ENCODE assay signal across 9 cellular contexts in the genomic region with DNA sequence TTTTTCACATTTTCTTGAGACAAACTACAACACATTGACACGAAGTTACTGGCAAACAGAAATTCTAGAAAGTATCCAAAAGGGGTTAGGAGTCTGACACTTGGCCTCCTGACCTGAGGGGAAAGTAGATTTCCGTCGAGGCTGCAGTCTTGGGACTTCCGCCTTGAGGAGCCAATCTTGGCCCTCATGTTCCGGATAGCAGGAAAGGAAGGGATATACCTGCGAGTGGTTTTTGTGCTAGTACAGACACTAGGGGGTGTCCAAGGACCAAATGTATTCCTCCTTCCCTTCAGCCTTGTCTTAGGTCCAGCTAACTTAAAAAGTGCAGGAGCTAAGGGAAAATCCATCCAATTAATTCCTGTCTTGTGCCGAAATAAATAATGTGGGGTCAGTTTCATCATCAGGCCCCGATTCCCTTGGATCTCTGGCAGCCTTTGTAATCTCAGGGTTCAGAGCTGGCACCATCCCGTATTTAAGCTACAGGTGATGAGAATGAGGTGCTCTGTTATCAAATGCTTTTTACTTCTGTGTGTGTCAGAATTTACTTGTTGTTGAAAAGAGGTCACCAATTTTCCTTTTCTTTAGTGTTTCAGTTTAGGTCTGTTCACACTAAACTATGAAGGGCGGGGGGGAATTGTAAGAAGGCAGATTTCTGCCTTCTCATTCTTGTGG.
A peak's percentile ranks its signal among the peaks of the same experiment; 100 is the strongest.
DNase-seq lines count a peak whose midpoint lies in the region; ATAC-seq, FAIRE-seq and TF ChIP-seq lines count a peak whose summit lies in the region.
"Had no signal": no experiment of that assay in that cellular context is flagged by ENCODE, and none has a peak within 500 bp of the region (broad histone marks: within the 10 kb centered on the region; RNA-seq: fewer than 3 reads in every experiment).

No MANE protein-coding gene starts in this region.

- no peaks in the 10 kb centered on the region for H3K27me3 ChIP-seq in astrocyte (ENCODE audit: insufficient read depth, low read length)

- peak; percentile 26 for DNase-seq in GM04504 (ENCODE audit: low read depth)
- peak; percentile 36 for DNase-seq in HK-2 (ENCODE audit: unreplicated experiment)
- peak; percentile 72 for DNase-seq in NCI-H526 treated with DMSO at 0.1 percent for 48 hours (lab: John Stamatoyannopoulos, UW)
- peak; percentile 58 for DNase-seq in astrocyte (ENCODE audit: low read depth)
- peak; percentile 76 for DNase-seq in inferior parietal cortex (ENCODE audit: extremely low spot score)
- peak; percentile 41 for DNase-seq in stromal cell of bone marrow (ENCODE audit: low read depth)

- H3K9ac ChIP-seq in astrocyte (ENCODE audit: low read length), result no peak overlapping the region

- H3K27ac ChIP-seq in astrocyte (ENCODE audit: low read depth, low read length), result no peak overlapping the region
- H3K27ac ChIP-seq: thoracic aorta had no signal

- FAIRE-seq in astrocyte (lab: Jason Lieb, UNC), result no peak

- H3K4me3 Mint-ChIP-seq in astrocyte (ENCODE audit: unreplicated experiment), result no peak overlapping the region
- H3K4me3 Mint-ChIP-seq: dendritic cell treated with granulocyte-macrophage colony-stimulating factor and Interleukin-4, amounts not matched to agents 40 ng/mL and 50 ng/mL, for 4 days had no signal

- peak; percentile 69 for TF ChIP-seq CTCF in astrocyte (IDR thresholded peaks at IDR 0.05; ENCODE audit: insufficient read depth, low read depth, low read length)

- H3K27ac Mint-ChIP-seq in astrocyte (ENCODE audit: unreplicated experiment), result no peak overlapping the region
- H3K27ac Mint-ChIP-seq: dendritic cell treated with granulocyte-macrophage colony-stimulating factor and Interleukin-4, amounts not matched to agents 40 ng/mL and 50 ng/mL, for 4 days had no signal

- no peaks in the 10 kb centered on the region for H3K4me1 Mint-ChIP-seq in astrocyte (ENCODE audit: low read depth, unreplicated experiment)

- H3K36me3 ChIP-seq in astrocyte (ENCODE audit: insufficient read depth, low read length), result no peaks in the 10 kb centered on the region
- H3K36me3 ChIP-seq: thoracic aorta had no signal

- no peak overlapping the region for H3K4me3 ChIP-seq in astrocyte (ENCODE audit: insufficient read depth, low read depth, low read length)
- H3K4me3 ChIP-seq: thoracic aorta had no signal

- peak; percentile 82 for ATAC-seq in GM21515 (IDR thresholded peaks at IDR 0.05; ENCODE audit: unreplicated experiment)

- H3K4me2 ChIP-seq in astrocyte (ENCODE audit: low read length), result peak overlapping the region; percentile 35

- no peaks in the 10 kb centered on the region for H3K9me3 ChIP-seq in astrocyte (ENCODE audit: insufficient read depth, low read depth, low read length)
- H3K9me3 ChIP-seq: thoracic aorta had no signal

- H3K9me3 Mint-ChIP-seq in astrocyte (ENCODE audit: unreplicated experiment), result no peaks in the 10 kb centered on the region
- H3K9me3 Mint-ChIP-seq: dendritic cell treated with granulocyte-macrophage colony-stimulating factor and Interleukin-4, amounts not matched to agents 40 ng/mL and 50 ng/mL, for 4 days had no signal

- no peaks in the 10 kb centered on the region for H3K36me3 Mint-ChIP-seq in astrocyte (ENCODE audit: low read depth, unreplicated experiment)

- H3K27me3 Mint-ChIP-seq in astrocyte (ENCODE audit: low read depth, unreplicated experiment), result no peaks in the 10 kb centered on the region
- H3K27me3 Mint-ChIP-seq: dendritic cell treated with granulocyte-macrophage colony-stimulating factor and Interleukin-4, amounts not matched to agents 40 ng/mL and 50 ng/mL, for 4 days had no signal

- no peaks in the 10 kb centered on the region for H3K79me2 ChIP-seq in astrocyte (ENCODE audit: insufficient read depth, low read length)

- peak overlapping the region; percentile 62 for H2AFZ ChIP-seq in astrocyte (ENCODE audit: low read depth, low read length)

- peaks cover 3% of the 10 kb centered on the region for H3K4me1 ChIP-seq in astrocyte (ENCODE audit: insufficient read depth, low read length)

- no peaks in the 10 kb centered on the region for H4K20me1 ChIP-seq in astrocyte (ENCODE audit: insufficient read depth, low read length)

Comparison
In these comparisons a context has a peak if more than half of its experiments do, and no peak if none do; other contexts are left out.
1. DNase-seq: peak in every context shown above with its lines; median percentile 76 in inferior parietal cortex; 72 in NCI-H526 treated with DMSO at 0.1 percent for 48 hours; 58 in astrocyte; 41 in stromal cell of bone marrow; 36 in HK-2; 26 in GM04504.